In the genomic region with DNA sequence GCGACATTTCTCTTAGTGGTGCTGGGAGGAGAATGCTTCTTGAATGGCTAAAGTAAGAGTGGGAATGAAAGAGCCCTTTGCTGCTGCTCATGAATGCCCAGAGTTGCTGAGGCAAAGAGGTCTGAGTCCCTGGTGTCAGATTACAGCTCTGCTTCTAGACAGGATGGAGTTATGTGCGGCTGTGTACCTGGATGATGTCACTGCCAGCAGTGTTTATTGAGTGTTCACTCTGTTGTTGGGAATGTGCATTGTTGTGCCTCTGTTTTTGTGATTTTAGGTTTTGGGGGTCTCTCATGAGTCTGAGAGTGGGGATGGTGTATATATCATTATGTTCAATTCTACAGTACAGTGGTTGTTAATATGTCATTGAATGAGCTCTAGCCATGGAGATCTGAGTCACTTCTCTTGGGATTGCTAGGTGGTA, we compare ENCODE assay signal across 1 cellular context.
TF ChIP-seq lines count a peak whose summit lies in the region.

No MANE protein-coding gene starts in this region.

TF ChIP-seq in WTC11, 78 proteins besides CTCF, POLR2A, EP300 and RAD21 (continued from another document):
- TF ChIP-seq RELA (CRISPR knock-in tag; IDR thresholded peaks at IDR 0.05; ENCODE audit: borderline replicate concordance) (no peak), GABPB1 (CRISPR knock-in tag; IDR thresholded peaks at IDR 0.05) (peak; percentile 36; the same call in 1 of the 2 replicates), NFYB (CRISPR knock-in tag; conservative IDR thresholded peaks at IDR 0.05; ENCODE audit: low read depth) (no peak)
- TF ChIP-seq, protein P1, sequence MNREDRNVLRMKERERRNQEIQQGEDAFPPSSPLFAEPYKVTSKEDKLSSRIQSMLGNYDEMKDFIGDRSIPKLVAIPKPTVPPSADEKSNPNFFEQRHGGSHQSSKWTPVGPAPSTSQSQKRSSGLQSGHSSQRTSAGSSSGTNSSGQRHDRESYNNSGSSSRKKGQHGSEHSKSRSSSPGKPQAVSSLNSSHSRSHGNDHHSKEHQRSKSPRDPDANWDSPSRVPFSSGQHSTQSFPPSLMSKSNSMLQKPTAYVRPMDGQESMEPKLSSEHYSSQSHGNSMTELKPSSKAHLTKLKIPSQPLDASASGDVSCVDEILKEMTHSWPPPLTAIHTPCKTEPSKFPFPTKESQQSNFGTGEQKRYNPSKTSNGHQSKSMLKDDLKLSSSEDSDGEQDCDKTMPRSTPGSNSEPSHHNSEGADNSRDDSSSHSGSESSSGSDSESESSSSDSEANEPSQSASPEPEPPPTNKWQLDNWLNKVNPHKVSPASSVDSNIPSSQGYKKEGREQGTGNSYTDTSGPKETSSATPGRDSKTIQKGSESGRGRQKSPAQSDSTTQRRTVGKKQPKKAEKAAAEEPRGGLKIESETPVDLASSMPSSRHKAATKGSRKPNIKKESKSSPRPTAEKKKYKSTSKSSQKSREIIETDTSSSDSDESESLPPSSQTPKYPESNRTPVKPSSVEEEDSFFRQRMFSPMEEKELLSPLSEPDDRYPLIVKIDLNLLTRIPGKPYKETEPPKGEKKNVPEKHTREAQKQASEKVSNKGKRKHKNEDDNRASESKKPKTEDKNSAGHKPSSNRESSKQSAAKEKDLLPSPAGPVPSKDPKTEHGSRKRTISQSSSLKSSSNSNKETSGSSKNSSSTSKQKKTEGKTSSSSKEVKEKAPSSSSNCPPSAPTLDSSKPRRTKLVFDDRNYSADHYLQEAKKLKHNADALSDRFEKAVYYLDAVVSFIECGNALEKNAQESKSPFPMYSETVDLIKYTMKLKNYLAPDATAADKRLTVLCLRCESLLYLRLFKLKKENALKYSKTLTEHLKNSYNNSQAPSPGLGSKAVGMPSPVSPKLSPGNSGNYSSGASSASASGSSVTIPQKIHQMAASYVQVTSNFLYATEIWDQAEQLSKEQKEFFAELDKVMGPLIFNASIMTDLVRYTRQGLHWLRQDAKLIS (CRISPR knock-in tag; IDR thresholded peaks at IDR 0.05; ENCODE audit: borderline replicate concordance): no peak
